10 cellular contexts compared by ENCODE assay signal in genomic region chr2:162490052-162490717, GRCh38.
DNase-seq lines count a peak whose midpoint lies in the region; ATAC-seq and TF ChIP-seq lines count a peak whose summit lies in the region.
"Had no signal": no experiment of that assay in that cellular context is flagged by ENCODE, and none has a peak within 500 bp of the region (broad histone marks: within the 10 kb centered on the region; RNA-seq: fewer than 3 reads in every experiment).

No MANE protein-coding gene starts in this region.

- no CpG with 5 or more reads among the region's 5 CpGs for WGBS in trophoblast cell (ENCODE audit: extremely low coverage, insufficient coverage, insufficient read length)

- no peak overlapping the region for H3K4ac ChIP-seq in trophoblast cell (ENCODE audit: low read depth, low read length)

- H3K36me3 Mint-ChIP-seq in activated CD4-positive, alpha-beta memory T cell treated with anti-CD3 and anti-CD28 coated beads for 36 hours: no peaks in the 10 kb centered on the region
- H3K36me3 Mint-ChIP-seq in activated CD4-positive, alpha-beta memory T cell treated with anti-CD3 and anti-CD28 coated beads, Interleukin-2, amount 10 ng/mL, durations not matched to agents 7 days and 5 days (ENCODE audit: low read depth): no peaks in the 10 kb centered on the region

- H3K14ac ChIP-seq in trophoblast cell (ENCODE audit: low read length): no peak overlapping the region

- H3K79me2 ChIP-seq in KMS-11 (ENCODE audit: insufficient read depth, low read depth) (no peaks in the 10 kb centered on the region), trophoblast cell (ENCODE audit: control insufficient read depth, insufficient read depth, low read length, poor library complexity) (no peaks in the 10 kb centered on the region)

- H3K18ac ChIP-seq in trophoblast cell (ENCODE audit: low read length): no peak overlapping the region

- H3K4me2 ChIP-seq in KMS-11: peak overlapping the region; percentile 40; the same call in 1 of the 2 replicates
- no peak overlapping the region for H3K4me2 ChIP-seq in trophoblast cell (ENCODE audit: low read length)

- H3K23ac ChIP-seq in trophoblast cell (ENCODE audit: low read length): no peak overlapping the region

- H4K8ac ChIP-seq in trophoblast cell (ENCODE audit: low read depth, low read length): no peak overlapping the region

- no peaks in the 10 kb centered on the region for H3K4me1 Mint-ChIP-seq in activated CD4-positive, alpha-beta memory T cell treated with anti-CD3 and anti-CD28 coated beads for 36 hours (ENCODE audit: low read depth)
- H3K4me1 Mint-ChIP-seq in activated CD4-positive, alpha-beta memory T cell treated with anti-CD3 and anti-CD28 coated beads, Interleukin-2, amount 10 ng/mL, durations not matched to agents 7 days and 5 days: peaks cover 1% of the 10 kb centered on the region

- H3K27ac ChIP-seq in KMS-11 (no peak overlapping the region), trophoblast cell (ENCODE audit: low read depth, low read length) (no peak overlapping the region)

- peaks cover 7% of the 10 kb centered on the region for H3K9me3 ChIP-seq in trophoblast cell (ENCODE audit: insufficient read depth, low read depth, low read length)

- TF ChIP-seq CTCF in KMS-11 (conservative IDR thresholded peaks at IDR 0.05; ENCODE audit: low read depth, low read length): no peak

- H3K27ac Mint-ChIP-seq in activated CD4-positive, alpha-beta memory T cell treated with anti-CD3 and anti-CD28 coated beads for 36 hours: no peak overlapping the region
- no peak overlapping the region for H3K27ac Mint-ChIP-seq in activated CD4-positive, alpha-beta memory T cell treated with anti-CD3 and anti-CD28 coated beads, Interleukin-2, amount 10 ng/mL, durations not matched to agents 7 days and 5 days

- DNase-seq in activated CD4-positive, alpha-beta memory T cell treated with anti-CD3 and anti-CD28 coated beads for 36 hours: peak; percentile 27
- no peak for DNase-seq in activated CD4-positive, alpha-beta memory T cell treated with anti-CD3 and anti-CD28 coated beads, Interleukin-2, amount 10 ng/mL, durations not matched to agents 7 days and 5 days
- peak; percentile 92 to 96 for DNase-seq in trophoblast cell
- DNase-seq in AG20443 (ENCODE audit: low spot score): no peak
- no peak for DNase-seq in stimulated activated CD4-positive, alpha-beta T cell treated with anti-CD3 and anti-CD28 coated beads, Interleukin-2, amount 100 ng/mL, for 24 hours
- DNase-seq: NCI-H1417 treated with DMSO at 0.1 percent for 48 hours, right cardiac atrium had no signal

- intact Hi-C loops in activated CD4-positive, alpha-beta memory T cell treated with anti-CD3 and anti-CD28 coated beads for 36 hours (cut with micrococcal nuclease): no loop called here

- H3K79me1 ChIP-seq in trophoblast cell (ENCODE audit: low read length): no peaks in the 10 kb centered on the region

- no peak overlapping the region for H3K4me3 Mint-ChIP-seq in activated CD4-positive, alpha-beta memory T cell treated with anti-CD3 and anti-CD28 coated beads for 36 hours
- H3K4me3 Mint-ChIP-seq in activated CD4-positive, alpha-beta memory T cell treated with anti-CD3 and anti-CD28 coated beads, Interleukin-2, amount 10 ng/mL, durations not matched to agents 7 days and 5 days: no peak overlapping the region

- H3K4me3 ChIP-seq in KMS-11 (IDR thresholded peaks at IDR 0.05; ENCODE audit: insufficient read depth, low read depth, low read length) (no peak overlapping the region), trophoblast cell (ENCODE audit: low read depth, low read length) (no peak overlapping the region)

- no peaks in the 10 kb centered on the region for H3K36me3 ChIP-seq in KMS-11 (ENCODE audit: insufficient read depth)
- no peaks in the 10 kb centered on the region for H3K36me3 ChIP-seq in trophoblast cell (ENCODE audit: control insufficient read depth in 1 of 2, insufficient read depth in 2 of 2, low read length in 2 of 2)

- H2AFZ ChIP-seq in KMS-11 (ENCODE audit: low read depth) (peak overlapping the region; percentile 48), trophoblast cell (ENCODE audit: insufficient read depth, low read length, poor library complexity) (no peak overlapping the region)

- CTCF ChIA-PET in activated CD4-positive, alpha-beta memory T cell treated with anti-CD3 and anti-CD28 coated beads for 36 hours (lab: Charles Lee): no interaction called here
- CTCF ChIA-PET in activated CD4-positive, alpha-beta memory T cell treated with anti-CD3 and anti-CD28 coated beads, Interleukin-2, amount 10 ng/mL, durations not matched to agents 7 days and 5 days (lab: Charles Lee): no interaction called here

- peaks cover 1% of the 10 kb centered on the region for H3K27me3 Mint-ChIP-seq in activated CD4-positive, alpha-beta memory T cell treated with anti-CD3 and anti-CD28 coated beads for 36 hours
- no peaks in the 10 kb centered on the region for H3K27me3 Mint-ChIP-seq in activated CD4-positive, alpha-beta memory T cell treated with anti-CD3 and anti-CD28 coated beads, Interleukin-2, amount 10 ng/mL, durations not matched to agents 7 days and 5 days

- H3K9ac ChIP-seq in KMS-11 (peak overlapping the region; percentile 5; the same call in 1 of the 2 replicates), trophoblast cell (ENCODE audit: low read length) (no peak overlapping the region)

- H3K27me3 ChIP-seq in KMS-11 (ENCODE audit: insufficient read depth, low read depth) (no peaks in the 10 kb centered on the region), trophoblast cell (ENCODE audit: insufficient read depth, low read length) (no peaks in the 10 kb centered on the region)

- no peak overlapping the region for H2BK5ac ChIP-seq in trophoblast cell (ENCODE audit: low read depth, low read length, poor library complexity)

- no peak overlapping the region for H4K12ac ChIP-seq in trophoblast cell (ENCODE audit: low read depth, low read length)

- H2AK5ac ChIP-seq in trophoblast cell (ENCODE audit: low read length): no peak overlapping the region

- peaks cover 11% of the 10 kb centered on the region for H3K9me3 Mint-ChIP-seq in activated CD4-positive, alpha-beta memory T cell treated with anti-CD3 and anti-CD28 coated beads for 36 hours
- H3K9me3 Mint-ChIP-seq in activated CD4-positive, alpha-beta memory T cell treated with anti-CD3 and anti-CD28 coated beads, Interleukin-2, amount 10 ng/mL, durations not matched to agents 7 days and 5 days: peaks cover 3% of the 10 kb centered on the region

- POLR2A ChIA-PET in activated CD4-positive, alpha-beta memory T cell treated with anti-CD3 and anti-CD28 coated beads for 36 hours (lab: Charles Lee): no interaction called here
- POLR2A ChIA-PET in activated CD4-positive, alpha-beta memory T cell treated with anti-CD3 and anti-CD28 coated beads, Interleukin-2, amount 10 ng/mL, durations not matched to agents 7 days and 5 days (lab: Charles Lee): interaction anchor here (0.6 kb wide), 1 partner anchor 931 kb away, joined by 3 read pairs; no protein-coding TSS in a partner anchor

- ATAC-seq in HG02571 (IDR thresholded peaks at IDR 0.05; ENCODE audit: unreplicated experiment) (peak; percentile 78), GM19467 (IDR thresholded peaks at IDR 0.05; ENCODE audit: unreplicated experiment) (no peak)
- ATAC-seq: right cardiac atrium had no signal

- no peak overlapping the region for H2BK120ac ChIP-seq in trophoblast cell (ENCODE audit: insufficient read depth, low read length, poor library complexity)

- no peak overlapping the region for H4K91ac ChIP-seq in trophoblast cell (ENCODE audit: low read depth, low read length)

- H4K20me1 ChIP-seq in KMS-11 (ENCODE audit: insufficient read depth): no peaks in the 10 kb centered on the region

- peaks cover 4% of the 10 kb centered on the region for H3K4me1 ChIP-seq in KMS-11 (ENCODE audit: low read depth, poor library complexity, severe bottlenecking)
- no peaks in the 10 kb centered on the region for H3K4me1 ChIP-seq in trophoblast cell (ENCODE audit: control insufficient read depth in 1 of 2, insufficient read depth in 2 of 2, low read length in 2 of 2)

- no peak overlapping the region for H2BK12ac ChIP-seq in trophoblast cell (ENCODE audit: low read length)

Comparison
In these comparisons a context has a peak if more than half of its experiments do, and no peak if none do; other contexts are left out.
1. DNase-seq: peak in activated CD4-positive, alpha-beta memory T cell treated with anti-CD3 and anti-CD28 coated beads for 36 hours (single experiment) and trophoblast cell (2 of 2); none in activated CD4-positive, alpha-beta memory T cell treated with anti-CD3 and anti-CD28 coated beads, Interleukin-2, amount 10 ng/mL, durations not matched to agents 7 days and 5 days (single experiment), AG20443 (single experiment) and stimulated activated CD4-positive, alpha-beta T cell treated with anti-CD3 and anti-CD28 coated beads, Interleukin-2, amount 100 ng/mL, for 24 hours (0 of 2).